19 cellular contexts compared by ENCODE assay signal in the genomic region with DNA sequence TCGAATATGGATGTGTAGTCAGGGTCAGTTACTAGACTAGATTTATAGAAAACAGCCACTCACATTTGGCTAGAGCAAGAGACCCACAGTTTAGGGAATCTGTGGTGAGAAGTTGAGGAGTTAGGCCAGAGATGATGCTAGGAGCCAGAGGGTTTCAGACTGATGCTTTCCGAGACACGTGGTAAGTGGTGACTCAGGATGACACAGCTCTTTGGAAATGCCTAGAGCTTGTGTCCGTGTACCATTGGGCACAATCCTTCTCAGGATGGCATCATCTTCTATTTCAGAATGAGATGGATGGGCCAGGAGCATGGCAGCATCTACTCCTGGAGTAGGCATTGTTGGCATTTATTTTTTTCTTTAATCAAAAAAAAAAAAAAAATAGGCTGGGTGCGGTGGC. TPM values are rescaled to one million over a fixed set of nuclear protein-coding genes. Genes with fewer than 3 reads are reported as not detected.
A peak's percentile ranks its signal among the peaks of the same experiment; 100 is the strongest.
DNase-seq lines count a peak whose midpoint lies in the region; ATAC-seq and TF ChIP-seq lines count a peak whose summit lies in the region.
"Had no signal": no experiment of that assay in that cellular context is flagged by ENCODE, and none has a peak within 500 bp of the region (broad histone marks: within the 10 kb centered on the region; RNA-seq: fewer than 3 reads in every experiment).

No MANE protein-coding gene starts in this region.

- peaks cover 100% of the 10 kb centered on the region for H3K79me2 ChIP-seq in neural progenitor cell (ENCODE audit: low read depth)

- H3K36me3 ChIP-seq in neural progenitor cell (no peaks in the 10 kb centered on the region), sigmoid colon (no peaks in the 10 kb centered on the region)
- H3K36me3 ChIP-seq: Peyer's patch had no signal

- H3K9ac ChIP-seq in neural progenitor cell: no peak overlapping the region

- H3K27ac ChIP-seq in neural progenitor cell: no peak overlapping the region
- no peak overlapping the region for H3K27ac ChIP-seq in sigmoid colon
- H3K27ac ChIP-seq: dorsolateral prefrontal cortex, Peyer's patch, right atrium auricular region had no signal

- H3K4me2 ChIP-seq in neural progenitor cell: no peak overlapping the region

- H3K4me3 ChIP-seq in neural progenitor cell (no peak overlapping the region), sigmoid colon (no peak overlapping the region)
- H3K4me3 ChIP-seq: dorsolateral prefrontal cortex, Peyer's patch, right atrium auricular region had no signal

- TF ChIP-seq CTCF in neural progenitor cell (IDR thresholded peaks at IDR 0.05) (no peak), sigmoid colon (IDR thresholded peaks at IDR 0.05) (no peak)

- peaks cover 13% of the 10 kb centered on the region for H3K4me1 Mint-ChIP-seq in neural progenitor cell
- no peaks in the 10 kb centered on the region for H3K4me1 Mint-ChIP-seq in activated T-helper 2 cell treated with anti-CD3 and anti-CD28 coated beads, Interferon-gamma antibody, Interleukin-2, Interleukin-4, amounts not matched to agents 10 μg/mL and 5 μg/mL and 100 μg/mL, durations not matched to agents 14 hours and 24 hours and 36 hours (ENCODE audit: low read depth)
- H3K4me1 Mint-ChIP-seq: CD4-positive, alpha-beta memory T cell had no signal

- no peaks in the 10 kb centered on the region for H3K9me3 Mint-ChIP-seq in neural progenitor cell
- no peaks in the 10 kb centered on the region for H3K9me3 Mint-ChIP-seq in activated T-helper 2 cell treated with anti-CD3 and anti-CD28 coated beads, Interferon-gamma antibody, Interleukin-2, Interleukin-4, amounts not matched to agents 10 μg/mL and 5 μg/mL and 100 μg/mL, durations not matched to agents 14 hours and 24 hours and 36 hours
- H3K9me3 Mint-ChIP-seq: activated T-cell treated with anti-CD3 and anti-CD28 coated beads, Interleukin-2, amount 50 U/mL, for 4 hours had no signal

- DNase-seq in EL (peak; percentile 88), NCI-H460 (ENCODE audit: extremely low read depth, low read depth) (peak; percentile 60), dermis blood vessel endothelial cell (peak; percentile 9), myocyte (ENCODE audit: low read depth) (peak; percentile 31), neural progenitor cell (ENCODE audit: low spot score) (no peak), sigmoid colon (no peak)
- DNase-seq in activated T-helper 2 cell treated with anti-CD3 and anti-CD28 coated beads, Interferon-gamma antibody, Interleukin-2, Interleukin-4, amounts not matched to agents 10 μg/mL and 5 μg/mL and 100 μg/mL, durations not matched to agents 14 hours and 24 hours and 36 hours (ENCODE audit: low spot score): no peak
- DNase-seq: activated CD4-positive, alpha-beta T cell treated with anti-CD3 and anti-CD28 coated beads for 48 hours; activated T-cell treated with anti-CD3 and anti-CD28 coated beads, Interleukin-2, amount 50 U/mL, for 4 hours; CD4-positive, alpha-beta memory T cell; dorsolateral prefrontal cortex; left colon; NCI-H1417 treated with DMSO at 0.1 percent for 48 hours; NCI-H524 treated with DMSO at 0.1 percent for 48 hours; Peyer's patch; stimulated activated CD4-positive, alpha-beta T cell treated with anti-CD3 and anti-CD28 coated beads, Interleukin-2, amount 100 ng/mL, for 48 hours; T-helper 2 cell had no signal

- WGBS in sigmoid colon, 2 donors: 89 to 91% methylated on average over 5 of the region's 5 CpGs

- no peak for ATAC-seq in HG03025 (IDR thresholded peaks at IDR 0.05; ENCODE audit: low FRiP score, unreplicated experiment)
- ATAC-seq: activated T-cell treated with anti-CD3 and anti-CD28 coated beads, Interleukin-2, amount 50 U/mL, for 4 hours; left colon had no signal

- H3K27me3 ChIP-seq in neural progenitor cell (no peaks in the 10 kb centered on the region), sigmoid colon (no peaks in the 10 kb centered on the region)
- H3K27me3 ChIP-seq: dorsolateral prefrontal cortex, Peyer's patch, right atrium auricular region had no signal

- TF ChIP-seq POLR2A in sigmoid colon (IDR thresholded peaks at IDR 0.05): no peak

- no peaks in the 10 kb centered on the region for H3K9me3 ChIP-seq in neural progenitor cell (ENCODE audit: low read depth)
- no peaks in the 10 kb centered on the region for H3K9me3 ChIP-seq in sigmoid colon
- H3K9me3 ChIP-seq: Peyer's patch, right atrium auricular region had no signal

- H3K27ac Mint-ChIP-seq in neural progenitor cell: no peak overlapping the region
- H3K27ac Mint-ChIP-seq in activated T-helper 2 cell treated with anti-CD3 and anti-CD28 coated beads, Interferon-gamma antibody, Interleukin-2, Interleukin-4, amounts not matched to agents 10 μg/mL and 5 μg/mL and 100 μg/mL, durations not matched to agents 14 hours and 24 hours and 36 hours: no peak overlapping the region
- H3K27ac Mint-ChIP-seq: CD4-positive, alpha-beta memory T cell had no signal

- H3K36me3 Mint-ChIP-seq in neural progenitor cell: peaks cover 5% of the 10 kb centered on the region
- no peaks in the 10 kb centered on the region for H3K36me3 Mint-ChIP-seq in activated T-helper 2 cell treated with anti-CD3 and anti-CD28 coated beads, Interferon-gamma antibody, Interleukin-2, Interleukin-4, amounts not matched to agents 10 μg/mL and 5 μg/mL and 100 μg/mL, durations not matched to agents 14 hours and 24 hours and 36 hours (ENCODE audit: low read depth)
- H3K36me3 Mint-ChIP-seq: CD4-positive, alpha-beta memory T cell had no signal

- intact Hi-C loops in activated T-helper 2 cell treated with anti-CD3 and anti-CD28 coated beads, Interferon-gamma antibody, Interleukin-2, Interleukin-4, amounts not matched to agents 10 μg/mL and 5 μg/mL and 100 μg/mL, durations not matched to agents 14 hours and 24 hours and 36 hours (cut with micrococcal nuclease): no loop called here
- intact Hi-C loops in sigmoid colon (cut with DNase I): no loop called here

- peaks cover 64% of the 10 kb centered on the region for H4K20me1 ChIP-seq in neural progenitor cell (ENCODE audit: low read depth)

- TF ChIP-seq EP300 in sigmoid colon (IDR thresholded peaks at IDR 0.05): no peak

- peaks cover 12% of the 10 kb centered on the region for H3K27me3 Mint-ChIP-seq in neural progenitor cell (ENCODE audit: insufficient read depth, low read depth)
- H3K27me3 Mint-ChIP-seq in activated T-helper 2 cell treated with anti-CD3 and anti-CD28 coated beads, Interferon-gamma antibody, Interleukin-2, Interleukin-4, amounts not matched to agents 10 μg/mL and 5 μg/mL and 100 μg/mL, durations not matched to agents 14 hours and 24 hours and 36 hours (ENCODE audit: low read depth): peaks cover 4% of the 10 kb centered on the region

- no peak overlapping the region for H2AFZ ChIP-seq in neural progenitor cell (replicated peaks)

- H3K4me3 Mint-ChIP-seq in neural progenitor cell: no peak overlapping the region
- H3K4me3 Mint-ChIP-seq in activated T-helper 2 cell treated with anti-CD3 and anti-CD28 coated beads, Interferon-gamma antibody, Interleukin-2, Interleukin-4, amounts not matched to agents 10 μg/mL and 5 μg/mL and 100 μg/mL, durations not matched to agents 14 hours and 24 hours and 36 hours (ENCODE audit: low read depth): no peak overlapping the region
- H3K4me3 Mint-ChIP-seq: activated T-cell treated with anti-CD3 and anti-CD28 coated beads, Interleukin-2, amount 50 U/mL, for 4 hours; CD4-positive, alpha-beta memory T cell had no signal

- peaks cover 19% of the 10 kb centered on the region for H3K4me1 ChIP-seq in neural progenitor cell
- peaks cover 0 to 49% (median 30%) of the 10 kb centered on the region in 4 donors for H3K4me1 ChIP-seq in sigmoid colon
- H3K4me1 ChIP-seq: Peyer's patch had no signal

- H3F3A ChIP-seq in neural progenitor cell (ENCODE audit: low read depth): peaks cover 11% of the 10 kb centered on the region

RNA-seq across cellular contexts. Expression of gene PTPRG, which starts 28.5 kb away (rescaled TPM):
- 24.9 and 25.5 TPM in 2 replicates for total RNA-seq in NCI-H460 (2014; rRNA removed; shearing (Covaris generic))
- 5.9 and 12.3 TPM in 2 replicates for polyA plus RNA-seq in NCI-H460 (2014; cell fraction: nucleus; rRNA removed)
- total RNA-seq in dermis blood vessel endothelial cell (25.6 and 26.0 TPM in 2 replicates), myocyte (23.7 and 28.4 TPM in 2 replicates), neural progenitor cell (ENCODE audit: low replicate concordance) (65.1 and 65.3 TPM in 2 replicates), sigmoid colon (10 to 100 TPM; 62.7 to 76.3 (median 73.7) TPM)
- polyA plus RNA-seq in myocyte (2012): 7.9 TPM
- total RNA-seq in activated T-helper 2 cell treated with anti-CD3 and anti-CD28 coated beads, Interferon-gamma antibody, Interleukin-2, Interleukin-4, amounts not matched to agents 10 μg/mL and 5 μg/mL and 100 μg/mL, durations not matched to agents 14 hours and 24 hours and 36 hours: 5.1 and 5.3 TPM in 2 replicates
- 1 to 10 TPM in 2 of 3 donors, under 1 TPM in 1; 0.69 to 8.7 (median 1.2) TPM for polyA plus RNA-seq in sigmoid colon
- total RNA-seq: CD4-positive, alpha-beta memory T cell had no signal
- polyA plus RNA-seq: CD4-positive, alpha-beta memory T cell had no signal

Comparison
In these comparisons a context has a peak if more than half of its experiments do, and no peak if none do; other contexts are left out.
1. DNase-seq: peak in EL (single experiment), NCI-H460 (single experiment), dermis blood vessel endothelial cell (single experiment) and myocyte (single experiment); none in neural progenitor cell (single experiment), activated T-helper 2 cell treated with anti-CD3 and anti-CD28 coated beads, Interferon-gamma antibody, Interleukin-2, Interleukin-4, amounts not matched to agents 10 μg/mL and 5 μg/mL and 100 μg/mL, durations not matched to agents 14 hours and 24 hours and 36 hours (single experiment) and sigmoid colon (single experiment).